21 cellular contexts compared by ENCODE assay signal in genomic region chr11:80505771-80506170, GRCh38.
"Had no signal": no experiment of that assay in that cellular context is flagged by ENCODE, and none has a peak within 500 bp of the region (broad histone marks: within the 10 kb centered on the region; RNA-seq: fewer than 3 reads in every experiment).

No MANE protein-coding gene starts in this region.

- H3K36me3 ChIP-seq: esophagus muscularis mucosa, gastroesophageal sphincter, heart right ventricle, left ventricle myocardium inferior, thyroid gland had no signal

- H3K9me3 ChIP-seq: thyroid gland had no signal

- H3K4me1 ChIP-seq: esophagus muscularis mucosa, gastroesophageal sphincter, heart right ventricle, left ventricle myocardium inferior, thyroid gland had no signal

- H3K4me3 ChIP-seq: coronary artery, esophagus muscularis mucosa, gastroesophageal sphincter, heart right ventricle, left ventricle myocardium inferior, thyroid gland had no signal

- ATAC-seq: activated T-cell treated with anti-CD3 and anti-CD28 coated beads, Interleukin-2, amount 50 U/mL, for 72 hours; gastroesophageal sphincter; heart right ventricle had no signal

- H3K27ac ChIP-seq: coronary artery, esophagus muscularis mucosa, gastroesophageal sphincter, heart right ventricle, left ventricle myocardium inferior, thyroid gland, VCaP had no signal

- H3K27me3 ChIP-seq: esophagus muscularis mucosa, thyroid gland had no signal

- DNase-seq: activated CD4-positive, alpha-beta T cell treated with anti-CD3 and anti-CD28 coated beads for 1 hour; activated CD8-positive, alpha-beta memory T cell treated with anti-CD3 and anti-CD28 coated beads for 24 hours; activated CD8-positive, alpha-beta memory T cell treated with anti-CD3 and anti-CD28 coated beads, Interleukin-2, amount 50 U/mL, for 48 hours; activated effector memory CD4-positive, alpha-beta T cell treated with anti-CD3 and anti-CD28 coated beads, Interleukin-2, amount 50 U/mL, for 16 hours; activated naive CD4-positive, alpha-beta T cell treated with anti-CD3 and anti-CD28 coated beads, Interleukin-2, amount 50 U/mL, for 16 hours; activated T-cell treated with anti-CD3 and anti-CD28 coated beads, Interleukin-2, amount 50 U/mL, for 72 hours; aorta; heart right ventricle; immature natural killer cell; kidney glomerular epithelial cell; left ventricle myocardium inferior; nephron progenitor cell; retina; stimulated activated CD4-positive, alpha-beta T cell treated with anti-CD3 and anti-CD28 coated beads, Interleukin-12 subunit alpha, Interleukin-12 subunit beta, amount 100 ng/mL, for 4 hours; stimulated activated CD4-positive, alpha-beta T cell treated with anti-CD3 and anti-CD28 coated beads, Interleukin-1b, Interleukin-23, amount 100 ng/mL, for 48 hours; stimulated activated naive CD4-positive, alpha-beta T cell treated with Interleukin-2 at 50 U/mL for 16 hours; thyroid gland had no signal
